ENCODE assay signal across 11 cellular contexts in the genomic region with DNA sequence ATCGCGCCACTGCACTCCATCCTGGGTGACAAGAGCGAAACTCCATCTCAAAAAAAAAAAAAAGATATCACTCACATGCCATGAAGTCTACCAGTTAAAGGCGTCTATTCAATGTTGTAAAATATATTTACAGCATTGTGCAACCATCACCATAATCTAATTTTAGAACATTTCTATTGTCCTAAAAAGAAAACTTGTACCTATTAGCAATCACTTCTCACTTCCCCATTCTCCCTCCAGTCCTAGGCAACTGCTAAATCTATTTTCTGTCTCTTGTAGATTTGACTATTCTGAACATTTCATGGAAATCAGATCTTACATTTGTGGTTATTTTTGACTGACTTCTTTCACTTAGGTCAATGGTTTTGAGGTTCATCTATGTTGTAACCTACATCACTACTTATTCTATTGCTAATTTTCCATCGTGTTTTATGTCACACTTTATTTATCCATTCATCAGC. TPM values are rescaled to one million over a fixed set of nuclear protein-coding genes. Genes with fewer than 3 reads are reported as not detected.
A peak's percentile ranks its signal among the peaks of the same experiment; 100 is the strongest.
DNase-seq lines count a peak whose midpoint lies in the region; ATAC-seq and TF ChIP-seq lines count a peak whose summit lies in the region.
"Had no signal": no experiment of that assay in that cellular context is flagged by ENCODE, and none has a peak within 500 bp of the region (broad histone marks: within the 10 kb centered on the region; RNA-seq: fewer than 3 reads in every experiment).

No MANE protein-coding gene starts in this region.

- no peaks in the 10 kb centered on the region for H3K27me3 Mint-ChIP-seq in activated T-helper 17 cell treated with anti-CD3 and anti-CD28 coated beads, Interleukin-2, amount 50 U/mL, for 72 hours
- H3K27me3 Mint-ChIP-seq in activated CD8-positive, alpha-beta memory T cell treated with anti-CD3 and anti-CD28 coated beads, Interleukin-2, amount 10 ng/mL, durations not matched to agents 7 days and 5 days, result peaks cover 6% of the 10 kb centered on the region

- ATAC-seq in GM21381 (IDR thresholded peaks at IDR 0.05; ENCODE audit: unreplicated experiment) (peak; percentile 88), HG03139 (IDR thresholded peaks at IDR 0.05; ENCODE audit: unreplicated experiment) (peak; percentile 87), aorta (ENCODE audit: low FRiP score) (no peak)
- ATAC-seq in activated T-helper 17 cell treated with anti-CD3 and anti-CD28 coated beads, Interleukin-2, amount 50 U/mL, for 72 hours (replicated peaks), result peak; percentile 37
- no peak for ATAC-seq in activated CD8-positive, alpha-beta memory T cell treated with anti-CD3 and anti-CD28 coated beads, Interleukin-2, amount 10 ng/mL, durations not matched to agents 7 days and 5 days
- ATAC-seq: left cardiac atrium had no signal

- H3K27ac ChIP-seq in aorta (ENCODE audit: low read depth in 1 of 2, low read length in 2 of 2), result no peak overlapping the region

- no peaks in the 10 kb centered on the region for H3K36me3 Mint-ChIP-seq in activated T-helper 17 cell treated with anti-CD3 and anti-CD28 coated beads, Interleukin-2, amount 50 U/mL, for 72 hours (ENCODE audit: low read depth)
- H3K36me3 Mint-ChIP-seq in activated CD8-positive, alpha-beta memory T cell treated with anti-CD3 and anti-CD28 coated beads, Interleukin-2, amount 10 ng/mL, durations not matched to agents 7 days and 5 days, result no peaks in the 10 kb centered on the region

- in situ Hi-C loops in GM13977 (cut with MboI; ENCODE audit: low pct_unique_long_range_greater_than_20kb, low sequenced_read_pairs, unreplicated experiment), result no loop called here

- H3K27me3 ChIP-seq in aorta (ENCODE audit: control insufficient read depth in 1 of 2, insufficient read depth in 2 of 2, low read length in 1 of 2), result no peaks in the 10 kb centered on the region
- H3K27me3 ChIP-seq: spleen had no signal

- H3K36me3 ChIP-seq in aorta (ENCODE audit: control insufficient read depth in 1 of 2, insufficient read depth in 2 of 2, low read length in 1 of 2), result no peaks in the 10 kb centered on the region
- H3K36me3 ChIP-seq: spleen had no signal

- H3K4me1 Mint-ChIP-seq in activated T-helper 17 cell treated with anti-CD3 and anti-CD28 coated beads, Interleukin-2, amount 50 U/mL, for 72 hours, result peaks cover 17% of the 10 kb centered on the region
- peaks cover 18% of the 10 kb centered on the region for H3K4me1 Mint-ChIP-seq in activated CD8-positive, alpha-beta memory T cell treated with anti-CD3 and anti-CD28 coated beads, Interleukin-2, amount 10 ng/mL, durations not matched to agents 7 days and 5 days

- no peak for TF ChIP-seq CTCF in GM13977 (IDR thresholded peaks at IDR 0.05; ENCODE audit: extremely low read depth, insufficient read depth, missing control alignments)

- H3K4me3 ChIP-seq in aorta (ENCODE audit: low read length in 2 of 2), result no peak overlapping the region
- H3K4me3 ChIP-seq: spleen had no signal

- DNase-seq in GM13977 (ENCODE audit: low spot score) (peak; percentile 44), NCI-H2081 treated with DMSO at 0.1 percent for 48 hours (lab: John Stamatoyannopoulos, UW) (no peak), aorta (no peak)
- no peak for DNase-seq in stimulated activated CD4-positive, alpha-beta T cell treated with anti-CD3 and anti-CD28 coated beads, Interleukin-2, amount 100 ng/mL, for 24 hours
- no peak for DNase-seq in activated CD8-positive, alpha-beta memory T cell treated with anti-CD3 and anti-CD28 coated beads, Interleukin-2, amount 10 ng/mL, durations not matched to agents 7 days and 5 days
- DNase-seq: Caco-2, left cardiac atrium, spleen had no signal

- no peaks in the 10 kb centered on the region for H3K4me1 ChIP-seq in aorta (ENCODE audit: control insufficient read depth in 1 of 2, insufficient read depth in 2 of 2, low read length in 2 of 2)
- H3K4me1 ChIP-seq: Caco-2 had no signal

- peak overlapping the region; percentile 24 for H3K27ac Mint-ChIP-seq in activated T-helper 17 cell treated with anti-CD3 and anti-CD28 coated beads, Interleukin-2, amount 50 U/mL, for 72 hours
- H3K27ac Mint-ChIP-seq in activated CD8-positive, alpha-beta memory T cell treated with anti-CD3 and anti-CD28 coated beads, Interleukin-2, amount 10 ng/mL, durations not matched to agents 7 days and 5 days, result no peak overlapping the region

- no peaks in the 10 kb centered on the region for H3K9me3 ChIP-seq in aorta (ENCODE audit: control insufficient read depth, low read length)
- H3K9me3 ChIP-seq: Caco-2, spleen had no signal

- intact Hi-C loops in aorta (cut with DNase I), result no loop called here

- CTCF ChIA-PET in activated CD8-positive, alpha-beta memory T cell treated with anti-CD3 and anti-CD28 coated beads, Interleukin-2, amount 10 ng/mL, durations not matched to agents 7 days and 5 days (lab: Charles Lee), result no interaction called here

- WGBS in aorta, 2 donors, result 79 to 80% methylated on average over 3 to 5 of the region's 5 CpGs

- H3K4me3 Mint-ChIP-seq in activated T-helper 17 cell treated with anti-CD3 and anti-CD28 coated beads, Interleukin-2, amount 50 U/mL, for 72 hours, result peak overlapping the region; percentile 4
- H3K4me3 Mint-ChIP-seq in activated CD8-positive, alpha-beta memory T cell treated with anti-CD3 and anti-CD28 coated beads, Interleukin-2, amount 10 ng/mL, durations not matched to agents 7 days and 5 days, result no peak overlapping the region

- no peaks in the 10 kb centered on the region for H3K9me3 Mint-ChIP-seq in activated T-helper 17 cell treated with anti-CD3 and anti-CD28 coated beads, Interleukin-2, amount 50 U/mL, for 72 hours
- no peaks in the 10 kb centered on the region for H3K9me3 Mint-ChIP-seq in activated CD8-positive, alpha-beta memory T cell treated with anti-CD3 and anti-CD28 coated beads, Interleukin-2, amount 10 ng/mL, durations not matched to agents 7 days and 5 days (ENCODE audit: low read depth)

RNA-seq across cellular contexts. Expression of a gene that starts 25.2 kb away (rescaled TPM):
- total RNA-seq in activated T-helper 17 cell treated with anti-CD3 and anti-CD28 coated beads, Interleukin-2, amount 50 U/mL, for 72 hours, result 10 to 100 TPM; 11.5 to 13.1 TPM
- 10 to 100 TPM; 11.2 to 16.1 TPM for total RNA-seq in activated CD8-positive, alpha-beta memory T cell treated with anti-CD3 and anti-CD28 coated beads, Interleukin-2, amount 10 ng/mL, durations not matched to agents 7 days and 5 days
- 10 to 100 TPM; 19.8 to 23.5 TPM for total RNA-seq in aorta
- polyA plus RNA-seq in aorta, result 10 to 100 TPM in 1 of 2 donors, 1 to 10 TPM in 1; 8.0 to 10.4 TPM

Comparison
In these comparisons a context has a peak if more than half of its experiments do, and no peak if none do; other contexts are left out.
1. ATAC-seq: peak in GM21381 (single experiment), HG03139 (single experiment) and activated T-helper 17 cell treated with anti-CD3 and anti-CD28 coated beads, Interleukin-2, amount 50 U/mL, for 72 hours (single experiment); none in activated CD8-positive, alpha-beta memory T cell treated with anti-CD3 and anti-CD28 coated beads, Interleukin-2, amount 10 ng/mL, durations not matched to agents 7 days and 5 days (single experiment) and aorta (single experiment).